In the genomic region with DNA sequence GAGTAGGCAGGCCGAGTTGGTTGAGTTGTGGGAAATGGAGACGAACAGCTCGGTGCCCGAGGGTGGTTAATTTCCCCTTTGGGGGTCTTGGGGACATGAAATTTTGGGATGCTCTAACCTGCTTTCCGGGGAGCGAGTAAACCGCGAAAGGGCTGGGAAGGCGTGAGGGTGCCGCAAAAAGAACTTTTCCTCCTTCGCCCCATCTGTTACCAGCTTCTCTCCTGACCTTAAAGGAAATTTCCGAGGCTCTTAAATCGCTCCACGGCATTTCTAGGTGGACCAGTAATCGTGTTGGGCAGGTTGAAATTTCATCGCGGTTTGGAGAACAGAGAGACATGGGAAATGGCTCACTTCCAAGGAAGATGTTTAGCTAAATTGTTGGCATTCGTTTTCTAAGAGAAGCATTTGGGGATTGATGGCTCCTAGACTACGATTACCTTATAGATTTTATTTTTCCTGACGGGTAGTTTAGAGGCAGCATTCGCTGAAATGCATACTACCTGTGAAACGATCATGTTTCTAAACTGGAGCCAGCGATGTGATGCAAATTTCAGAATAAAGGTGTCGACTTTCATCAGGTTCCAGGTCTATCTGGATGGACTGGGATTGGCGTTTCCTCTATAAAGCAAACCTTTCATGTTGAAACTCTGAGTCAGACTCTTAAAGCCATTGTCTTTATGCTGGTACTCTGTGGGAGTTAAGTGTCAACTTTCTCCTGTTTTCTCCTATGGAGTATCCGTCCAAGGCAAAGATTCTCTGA, we compare ENCODE assay signal across 8 cellular contexts. TPM values are rescaled to one million over a fixed set of nuclear protein-coding genes. Genes with fewer than 3 reads are reported as not detected.
A peak's percentile ranks its signal among the peaks of the same experiment; 100 is the strongest.
DNase-seq lines count a peak whose midpoint lies in the region; ATAC-seq and TF ChIP-seq lines count a peak whose summit lies in the region.

No MANE protein-coding gene starts in this region.

- H3K27me3 Mint-ChIP-seq in GM23338 (ENCODE audit: insufficient read depth, low read depth, poor library complexity) (peaks cover 10% of the 10 kb centered on the region), brain (peaks cover 4% of the 10 kb centered on the region)
- H3K27me3 Mint-ChIP-seq in stimulated activated naive B cell treated with anti-CD40 and anti-IgM and Interleukin-4, amounts not matched to agents 10 μg/mL and 1 μg/mL and 100 μg/mL, for 72 hours, result no peaks in the 10 kb centered on the region

- peak overlapping the region; percentile 83 for H3K4me2 ChIP-seq in GM23338

- peak overlapping the region; percentile 80 for H3K27ac Mint-ChIP-seq in GM23338
- H3K27ac Mint-ChIP-seq in brain, result peak overlapping the region; percentile 81 to 98 (median 94)
- peak overlapping the region; percentile 99 for H3K27ac Mint-ChIP-seq in stimulated activated naive B cell treated with anti-CD40 and anti-IgM and Interleukin-4, amounts not matched to agents 10 μg/mL and 1 μg/mL and 100 μg/mL, for 72 hours

- peaks cover 38% of the 10 kb centered on the region for H3K4me1 ChIP-seq in GM23338 (ENCODE audit: insufficient read depth)

- H3K4me3 ChIP-seq in AG10803 (ENCODE audit: low read length) (peak overlapping the region; percentile 90), GM23338 (peak overlapping the region; percentile 77)

- peak overlapping the region; percentile 16; the same call in 1 of the 2 replicates for H2AFZ ChIP-seq in GM23338

- H3K9me2 ChIP-seq in GM23338 (ENCODE audit: insufficient read depth), result no peaks in the 10 kb centered on the region

- H3K9me3 Mint-ChIP-seq in GM23338, result no peaks in the 10 kb centered on the region
- H3K9me3 Mint-ChIP-seq in brain, result no peaks in the 10 kb centered on the region
- H3K9me3 Mint-ChIP-seq in stimulated activated naive B cell treated with anti-CD40 and anti-IgM and Interleukin-4, amounts not matched to agents 10 μg/mL and 1 μg/mL and 100 μg/mL, for 72 hours, result no peaks in the 10 kb centered on the region

- no peak for TF ChIP-seq CTCF in AG10803 (conservative IDR thresholded peaks at IDR 0.05; ENCODE audit: low read length)
- no peak for TF ChIP-seq CTCF in GM23338 (conservative IDR thresholded peaks at IDR 0.05; ENCODE audit: low read depth in 2 of 2)
- no peak for TF ChIP-seq CTCF in brain (conservative IDR thresholded peaks at IDR 0.05)

- H3K4me3 Mint-ChIP-seq in GM23338 (peak overlapping the region; percentile 91), brain (peak overlapping the region; percentile 86 to 95 (median 94))
- peak overlapping the region; percentile 95 to 98 for H3K4me3 Mint-ChIP-seq in stimulated activated naive B cell treated with anti-CD40 and anti-IgM and Interleukin-4, amounts not matched to agents 10 μg/mL and 1 μg/mL and 100 μg/mL, for 72 hours

- peaks cover 46% of the 10 kb centered on the region for H3K79me2 ChIP-seq in GM23338 (replicated peaks; ENCODE audit: insufficient read depth)

- H3K36me3 Mint-ChIP-seq in GM23338 (ENCODE audit: low read depth), result no peaks in the 10 kb centered on the region; the same call in 2 of the 3 replicates
- H3K36me3 Mint-ChIP-seq in brain, result no peaks in the 10 kb centered on the region
- H3K36me3 Mint-ChIP-seq in stimulated activated naive B cell treated with anti-CD40 and anti-IgM and Interleukin-4, amounts not matched to agents 10 μg/mL and 1 μg/mL and 100 μg/mL, for 72 hours, result peaks cover 8 to 40% of the 10 kb centered on the region in 2 donors

- peak overlapping the region; percentile 32 for H3K27ac ChIP-seq in GM23338 (ENCODE audit: low read depth)

- DNase-seq in AG10803 (ENCODE audit: low read depth), result peak; percentile 64
- peak; percentile 89 for DNase-seq in GM23338 (ENCODE audit: low spot score)
- peak; percentile 75 for DNase-seq in NCI-H526 treated with DMSO at 0.1 percent for 48 hours (lab: John Stamatoyannopoulos, UW)
- DNase-seq in islet precursor cell, result peak; percentile 56
- DNase-seq in stimulated activated naive B cell treated with anti-CD40 and anti-IgM and Interleukin-4, amounts not matched to agents 10 μg/mL and 1 μg/mL and 100 μg/mL, for 72 hours, result no peak
- no peak for DNase-seq in T1000 (lab: John Stamatoyannopoulos, UW)

- H4K20me1 ChIP-seq in GM23338 (replicated peaks; ENCODE audit: insufficient read depth), result no peaks in the 10 kb centered on the region; the same call in 1 of the 2 replicates

- ATAC-seq in GM23338 (peak; percentile 23), HG02938 (IDR thresholded peaks at IDR 0.05; ENCODE audit: unreplicated experiment) (no peak)
- no peak for ATAC-seq in stimulated activated naive B cell treated with anti-CD40 and anti-IgM and Interleukin-4, amounts not matched to agents 10 μg/mL and 1 μg/mL and 100 μg/mL, for 72 hours (replicated peaks)

- peaks cover 42% of the 10 kb centered on the region for H3K4me1 Mint-ChIP-seq in GM23338
- peaks cover 46% of the 10 kb centered on the region for H3K4me1 Mint-ChIP-seq in brain
- H3K4me1 Mint-ChIP-seq in stimulated activated naive B cell treated with anti-CD40 and anti-IgM and Interleukin-4, amounts not matched to agents 10 μg/mL and 1 μg/mL and 100 μg/mL, for 72 hours, result peaks cover 35 to 45% of the 10 kb centered on the region in 2 donors

- H3F3A ChIP-seq in GM23338 (replicated peaks; ENCODE audit: low read depth), result no peaks in the 10 kb centered on the region

- H3K27me3 ChIP-seq in GM23338 (ENCODE audit: insufficient read depth), result no peaks in the 10 kb centered on the region

- H3K36me3 ChIP-seq in GM23338 (ENCODE audit: insufficient read depth), result no peaks in the 10 kb centered on the region

TF ChIP-seq in GM23338, 12 proteins besides CTCF, POLR2A, EP300 and RAD21:
- TF ChIP-seq, protein P1, sequence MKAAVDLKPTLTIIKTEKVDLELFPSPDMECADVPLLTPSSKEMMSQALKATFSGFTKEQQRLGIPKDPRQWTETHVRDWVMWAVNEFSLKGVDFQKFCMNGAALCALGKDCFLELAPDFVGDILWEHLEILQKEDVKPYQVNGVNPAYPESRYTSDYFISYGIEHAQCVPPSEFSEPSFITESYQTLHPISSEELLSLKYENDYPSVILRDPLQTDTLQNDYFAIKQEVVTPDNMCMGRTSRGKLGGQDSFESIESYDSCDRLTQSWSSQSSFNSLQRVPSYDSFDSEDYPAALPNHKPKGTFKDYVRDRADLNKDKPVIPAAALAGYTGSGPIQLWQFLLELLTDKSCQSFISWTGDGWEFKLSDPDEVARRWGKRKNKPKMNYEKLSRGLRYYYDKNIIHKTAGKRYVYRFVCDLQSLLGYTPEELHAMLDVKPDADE (IDR thresholded peaks at IDR 0.05), result no peak
- no peak for TF ChIP-seq ZNF331 (CRISPR knock-in tag; IDR thresholded peaks at IDR 0.05; ENCODE audit: low read depth)
- no peak for TF ChIP-seq STAT1 (IDR thresholded peaks at IDR 0.05; ENCODE audit: unreplicated experiment)
- TF ChIP-seq, protein P2, sequence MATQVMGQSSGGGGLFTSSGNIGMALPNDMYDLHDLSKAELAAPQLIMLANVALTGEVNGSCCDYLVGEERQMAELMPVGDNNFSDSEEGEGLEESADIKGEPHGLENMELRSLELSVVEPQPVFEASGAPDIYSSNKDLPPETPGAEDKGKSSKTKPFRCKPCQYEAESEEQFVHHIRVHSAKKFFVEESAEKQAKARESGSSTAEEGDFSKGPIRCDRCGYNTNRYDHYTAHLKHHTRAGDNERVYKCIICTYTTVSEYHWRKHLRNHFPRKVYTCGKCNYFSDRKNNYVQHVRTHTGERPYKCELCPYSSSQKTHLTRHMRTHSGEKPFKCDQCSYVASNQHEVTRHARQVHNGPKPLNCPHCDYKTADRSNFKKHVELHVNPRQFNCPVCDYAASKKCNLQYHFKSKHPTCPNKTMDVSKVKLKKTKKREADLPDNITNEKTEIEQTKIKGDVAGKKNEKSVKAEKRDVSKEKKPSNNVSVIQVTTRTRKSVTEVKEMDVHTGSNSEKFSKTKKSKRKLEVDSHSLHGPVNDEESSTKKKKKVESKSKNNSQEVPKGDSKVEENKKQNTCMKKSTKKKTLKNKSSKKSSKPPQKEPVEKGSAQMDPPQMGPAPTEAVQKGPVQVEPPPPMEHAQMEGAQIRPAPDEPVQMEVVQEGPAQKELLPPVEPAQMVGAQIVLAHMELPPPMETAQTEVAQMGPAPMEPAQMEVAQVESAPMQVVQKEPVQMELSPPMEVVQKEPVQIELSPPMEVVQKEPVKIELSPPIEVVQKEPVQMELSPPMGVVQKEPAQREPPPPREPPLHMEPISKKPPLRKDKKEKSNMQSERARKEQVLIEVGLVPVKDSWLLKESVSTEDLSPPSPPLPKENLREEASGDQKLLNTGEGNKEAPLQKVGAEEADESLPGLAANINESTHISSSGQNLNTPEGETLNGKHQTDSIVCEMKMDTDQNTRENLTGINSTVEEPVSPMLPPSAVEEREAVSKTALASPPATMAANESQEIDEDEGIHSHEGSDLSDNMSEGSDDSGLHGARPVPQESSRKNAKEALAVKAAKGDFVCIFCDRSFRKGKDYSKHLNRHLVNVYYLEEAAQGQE (IDR thresholded peaks at IDR 0.05; ENCODE audit: unreplicated experiment), result no peak
- no peak for TF ChIP-seq EZH2 (IDR thresholded peaks at IDR 0.05; ENCODE audit: low read depth, unreplicated experiment)
- TF ChIP-seq JUNB (IDR thresholded peaks at IDR 0.05; ENCODE audit: unreplicated experiment), result no peak
- no peak for TF ChIP-seq ZNF114 (CRISPR knock-in tag; IDR thresholded peaks at IDR 0.05)
- no peak for TF ChIP-seq CREB1 (CRISPR knock-in tag; IDR thresholded peaks at IDR 0.05; ENCODE audit: low read depth)

RNA-seq across cellular contexts. Expression of a gene that starts 1.5 kb away (rescaled TPM):
- total RNA-seq in GM23338 (2014; rRNA removed; shearing (Covaris generic)), result 46.6 and 61.0 TPM in 2 replicates
- 31.7 and 33.3 TPM in 2 replicates for polyA plus RNA-seq in GM23338 (2016; fragmentation: Nextera tagmentation; extraction: Ambion mirVana)
- polyA plus RNA-seq in brain (ENCODE audit: insufficient read depth, low read depth, low replicate concordance), result 45.4 TPM

Comparison
In these comparisons a context has a peak if more than half of its experiments do, and no peak if none do; other contexts are left out.
1. DNase-seq: peak in AG10803 (single experiment), GM23338 (single experiment), NCI-H526 treated with DMSO at 0.1 percent for 48 hours (single experiment) and islet precursor cell (single experiment); none in stimulated activated naive B cell treated with anti-CD40 and anti-IgM and Interleukin-4, amounts not matched to agents 10 μg/mL and 1 μg/mL and 100 μg/mL, for 72 hours (single experiment) and T1000 (single experiment).
2. Peak in every context shown above with its lines, with median percentiles within 50 percentile points of each other: H3K27ac Mint-ChIP-seq and H3K4me3 Mint-ChIP-seq.